Comparison of ENCODE assay signal across 8 cellular contexts in the genomic region with DNA sequence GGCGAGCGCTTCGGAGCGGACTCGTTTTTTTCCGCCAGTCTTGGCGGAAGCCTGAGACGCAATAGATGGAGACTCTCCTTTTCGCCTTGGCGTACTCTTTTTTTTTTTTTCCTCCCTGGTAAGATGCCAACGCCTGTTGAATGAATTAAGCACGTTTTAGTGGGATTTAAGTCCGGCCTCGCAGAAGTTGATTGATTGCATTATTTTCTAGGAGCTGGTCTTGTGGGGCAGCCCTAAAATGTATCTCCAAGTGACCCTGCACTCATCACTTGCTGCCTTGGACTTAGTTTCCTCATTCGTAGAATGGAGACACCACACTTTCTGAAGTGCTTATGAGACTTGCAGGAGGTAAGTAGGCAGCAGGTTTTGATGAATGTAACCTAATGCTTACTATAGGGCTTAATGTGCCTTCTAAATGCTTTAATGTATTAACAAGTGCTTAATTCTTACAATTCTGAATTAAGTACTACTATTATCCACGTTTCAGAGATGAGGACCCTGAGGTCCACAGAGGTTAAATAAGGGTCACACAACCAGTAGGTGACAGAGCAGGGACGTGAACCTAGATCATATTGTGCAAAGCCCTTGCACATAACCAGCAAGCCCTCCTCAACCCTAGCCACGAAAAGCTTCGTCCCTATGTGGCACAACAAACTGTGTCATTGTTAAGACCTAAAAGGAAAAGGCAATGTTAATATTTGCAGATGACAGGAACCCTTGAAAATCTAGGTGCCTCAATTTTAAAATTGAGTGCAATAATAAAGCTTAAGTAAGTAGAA. TPM values are rescaled to one million over a fixed set of nuclear protein-coding genes. Genes with fewer than 3 reads are reported as not detected.
DNase-seq lines count a peak whose midpoint lies in the region; ATAC-seq and TF ChIP-seq lines count a peak whose summit lies in the region.

No MANE protein-coding gene starts in this region.

- no peaks in the 10 kb centered on the region for H3K9me3 ChIP-seq in right atrium auricular region

- peak overlapping the region; percentile 94 to 96 (median 96) for H3K27ac Mint-ChIP-seq in CD14-positive monocyte
- peak overlapping the region; percentile 97 for H3K27ac Mint-ChIP-seq in activated CD4-positive, alpha-beta memory T cell treated with anti-CD3 and anti-CD28 coated beads for 36 hours
- peak overlapping the region; percentile 97 for H3K27ac Mint-ChIP-seq in stimulated activated naive B cell treated with anti-CD40 and anti-IgM and Interleukin-4, amounts not matched to agents 10 μg/mL and 1 μg/mL and 100 μg/mL, for 72 hours

- POLR2A ChIA-PET in activated CD4-positive, alpha-beta memory T cell treated with anti-CD3 and anti-CD28 coated beads for 36 hours (lab: Charles Lee) = interaction anchor here (0.8 to 1.9 kb wide), 2 partner anchors 20 to 32 kb away, joined by 3 to 13 read pairs; a partner anchor contains a TSS

- in situ Hi-C loops in GM13976 (cut with MboI; ENCODE audit: low sequenced_read_pairs, unreplicated experiment) = no loop called here

- 16 to 18% methylated on average over 19 of the region's 19 CpGs for WGBS in lower leg skin, 2 donors

- H3K4me3 ChIP-seq in right atrium auricular region (peak overlapping the region; percentile 78 to 85), lower leg skin (ENCODE audit: low read depth, poor library complexity, severe bottlenecking) (no peak overlapping the region)

- H3K9me3 Mint-ChIP-seq in CD14-positive monocyte = peaks cover 0 to 5% (median 0%) of the 10 kb centered on the region in 7 donors
- H3K9me3 Mint-ChIP-seq in activated CD4-positive, alpha-beta memory T cell treated with anti-CD3 and anti-CD28 coated beads for 36 hours = no peaks in the 10 kb centered on the region
- H3K9me3 Mint-ChIP-seq in stimulated activated naive B cell treated with anti-CD40 and anti-IgM and Interleukin-4, amounts not matched to agents 10 μg/mL and 1 μg/mL and 100 μg/mL, for 72 hours = no peaks in the 10 kb centered on the region

- TF ChIP-seq CTCF in CD14-positive monocyte (IDR thresholded peaks at IDR 0.05) = no peak
- no peak for TF ChIP-seq CTCF in right atrium auricular region (IDR thresholded peaks at IDR 0.05)
- TF ChIP-seq CTCF in lower leg skin (IDR thresholded peaks at IDR 0.05) = no peak
- TF ChIP-seq CTCF in GM13976 (IDR thresholded peaks at IDR 0.05; ENCODE audit: borderline replicate concordance, control extremely low read depth, extremely low read depth, insufficient read depth, missing control alignments) = no peak

- no peaks in the 10 kb centered on the region for H3K27me3 ChIP-seq in right atrium auricular region

- DNase-seq in CD14-positive monocyte (ENCODE audit: low spot score) (no peak), right atrium auricular region (ENCODE audit: low spot score) (no peak), lower leg skin (ENCODE audit: low spot score in 2 of 2) (no peak), GM13976 (ENCODE audit: low spot score) (no peak)
- DNase-seq in activated CD4-positive, alpha-beta memory T cell treated with anti-CD3 and anti-CD28 coated beads for 36 hours = no peak
- no peak for DNase-seq in stimulated activated naive B cell treated with anti-CD40 and anti-IgM and Interleukin-4, amounts not matched to agents 10 μg/mL and 1 μg/mL and 100 μg/mL, for 72 hours

- CTCF ChIA-PET in activated CD4-positive, alpha-beta memory T cell treated with anti-CD3 and anti-CD28 coated beads for 36 hours (lab: Charles Lee) = interaction anchor here (0.6 to 9.6 kb wide), 3 partner anchors 32 to 590 kb away, joined by 3 to 57 read pairs (median 4); a partner anchor contains a TSS

- H3K36me3 Mint-ChIP-seq in CD14-positive monocyte = no peaks in the 10 kb centered on the region
- H3K36me3 Mint-ChIP-seq in activated CD4-positive, alpha-beta memory T cell treated with anti-CD3 and anti-CD28 coated beads for 36 hours = peaks cover 14% of the 10 kb centered on the region
- peaks cover 8 to 26% of the 10 kb centered on the region in 2 donors for H3K36me3 Mint-ChIP-seq in stimulated activated naive B cell treated with anti-CD40 and anti-IgM and Interleukin-4, amounts not matched to agents 10 μg/mL and 1 μg/mL and 100 μg/mL, for 72 hours

- peaks cover 0 to 2% (median 1%) of the 10 kb centered on the region in 3 donors for H3K27me3 Mint-ChIP-seq in CD14-positive monocyte (ENCODE audit: low read depth in 3 of 3)
- no peaks in the 10 kb centered on the region for H3K27me3 Mint-ChIP-seq in activated CD4-positive, alpha-beta memory T cell treated with anti-CD3 and anti-CD28 coated beads for 36 hours
- no peaks in the 10 kb centered on the region for H3K27me3 Mint-ChIP-seq in stimulated activated naive B cell treated with anti-CD40 and anti-IgM and Interleukin-4, amounts not matched to agents 10 μg/mL and 1 μg/mL and 100 μg/mL, for 72 hours

- intact Hi-C loops in CD14-positive monocyte (cut with micrococcal nuclease) (no loop called here), lower leg skin (cut with DNase I; ENCODE audit: low total_unique reads) (no loop called here)
- intact Hi-C loops in activated CD4-positive, alpha-beta memory T cell treated with anti-CD3 and anti-CD28 coated beads for 36 hours (cut with micrococcal nuclease) = loop anchor here (1.0 to 5.0 kb wide), 5 partner anchors 32 to 1646 kb away; a partner anchor contains a TSS

- ATAC-seq in GM19351 (IDR thresholded peaks at IDR 0.05; ENCODE audit: unreplicated experiment) (peak; percentile 34), HG03378 (IDR thresholded peaks at IDR 0.05; ENCODE audit: unreplicated experiment) (peak; percentile 40)
- peak; percentile 29 to 35 for ATAC-seq in stimulated activated naive B cell treated with anti-CD40 and anti-IgM and Interleukin-4, amounts not matched to agents 10 μg/mL and 1 μg/mL and 100 μg/mL, for 72 hours (replicated peaks)

- H3K4me1 ChIP-seq in right atrium auricular region = peaks cover 0 to 39% of the 10 kb centered on the region in 2 donors

- peak overlapping the region; percentile 96 to 99 for H3K27ac ChIP-seq in right atrium auricular region

- H3K4me1 Mint-ChIP-seq in CD14-positive monocyte = peaks cover 42% of the 10 kb centered on the region
- peaks cover 45% of the 10 kb centered on the region for H3K4me1 Mint-ChIP-seq in activated CD4-positive, alpha-beta memory T cell treated with anti-CD3 and anti-CD28 coated beads for 36 hours (ENCODE audit: low read depth)
- peaks cover 30 to 51% of the 10 kb centered on the region in 2 donors for H3K4me1 Mint-ChIP-seq in stimulated activated naive B cell treated with anti-CD40 and anti-IgM and Interleukin-4, amounts not matched to agents 10 μg/mL and 1 μg/mL and 100 μg/mL, for 72 hours

- peak overlapping the region; percentile 99 for H3K4me3 Mint-ChIP-seq in CD14-positive monocyte
- H3K4me3 Mint-ChIP-seq in activated CD4-positive, alpha-beta memory T cell treated with anti-CD3 and anti-CD28 coated beads for 36 hours = peak overlapping the region; percentile 98
- peak overlapping the region; percentile 95 to 97 for H3K4me3 Mint-ChIP-seq in stimulated activated naive B cell treated with anti-CD40 and anti-IgM and Interleukin-4, amounts not matched to agents 10 μg/mL and 1 μg/mL and 100 μg/mL, for 72 hours

- TF ChIP-seq POLR2A in lower leg skin (IDR thresholded peaks at IDR 0.05) = no peak

- no peaks in the 10 kb centered on the region for H3K36me3 ChIP-seq in right atrium auricular region

RNA-seq across cellular contexts. Expression of a gene that starts 0.5 kb away (rescaled TPM):
- polyA plus RNA-seq in CD14-positive monocyte = 10 to 100 TPM; 22.4 to 27.2 TPM
- total RNA-seq in activated CD4-positive, alpha-beta memory T cell treated with anti-CD3 and anti-CD28 coated beads for 36 hours = 10 to 100 TPM; 81.0 to 87.1 TPM
- total RNA-seq in right atrium auricular region = 10 to 100 TPM; 26.1 to 39.9 TPM
- total RNA-seq in lower leg skin = 10 to 100 TPM; 44.7 to 73.0 (median 48.4) TPM

RNA-seq across cellular contexts. Expression of a gene that starts 33.0 kb away (rescaled TPM):
- not detected for polyA plus RNA-seq in CD14-positive monocyte
- under 1 TPM in 1 of 2 experiments, not detected in 1; 0.07 TPM for total RNA-seq in activated CD4-positive, alpha-beta memory T cell treated with anti-CD3 and anti-CD28 coated beads for 36 hours
- 10 to 100 TPM; 15.5 to 17.4 TPM for total RNA-seq in right atrium auricular region
- total RNA-seq in lower leg skin = 10 to 100 TPM; 12.1 to 41.3 (median 26.4) TPM

Comparison
In these comparisons a context has a peak if more than half of its experiments do, and no peak if none do; other contexts are left out.
1. RNA of a gene that starts 33.0 kb away (total RNA-seq): 12.1 to 41.3 TPM in lower leg skin and 15.5 to 17.4 TPM in right atrium auricular region; 0.07 TPM in activated CD4-positive, alpha-beta memory T cell treated with anti-CD3 and anti-CD28 coated beads for 36 hours; every median in the first group is over 10 times any median in the second.
2. Peak in every context shown above with its lines, with median percentiles within 50 percentile points of each other: H3K27ac Mint-ChIP-seq, H3K4me3 Mint-ChIP-seq and ATAC-seq.